9 cellular contexts compared by ENCODE assay signal in genomic region chr14:21990116-21990515, GRCh38.
A peak's percentile ranks its signal among the peaks of the same experiment; 100 is the strongest.
DNase-seq lines count a peak whose midpoint lies in the region; ATAC-seq, FAIRE-seq and TF ChIP-seq lines count a peak whose summit lies in the region.
"Had no signal": no experiment of that assay in that cellular context is flagged by ENCODE, and none has a peak within 500 bp of the region (broad histone marks: within the 10 kb centered on the region; RNA-seq: fewer than 3 reads in every experiment).

No MANE protein-coding gene starts in this region.

- in situ Hi-C loops in KBM-7 (cut with MboI; ENCODE audit: low pct_unique_long_range_greater_than_20kb, low sequenced_read_pairs) = no loop called here

- TF ChIP-seq CTCF in Caco-2 (IDR thresholded peaks at IDR 0.05; ENCODE audit: insufficient read depth in 1 of 2, low read depth in 1 of 2, low read length in 1 of 2, severe bottlenecking in 1 of 2, unreplicated experiment in 1 of 2) (peak; percentile 52 to 58), lower lobe of right lung (IDR thresholded peaks at IDR 0.05) (peak; percentile 35)

- no peak overlapping the region for H3K4me3 ChIP-seq in Caco-2 (ENCODE audit: low read depth, low read length)
- no peak overlapping the region for H3K4me3 ChIP-seq in lower lobe of right lung

- intact Hi-C loops in Caco-2 (cut with micrococcal nuclease; ENCODE audit: unreplicated experiment) (no loop called here), lower lobe of right lung (cut with DNase I) (no loop called here), left ventricle myocardium superior (cut with micrococcal nuclease) (no loop called here)

- H3K4me1 ChIP-seq in Caco-2 (no peaks in the 10 kb centered on the region), lower lobe of right lung (no peaks in the 10 kb centered on the region)

- DNase-seq in Caco-2 (no peak), KBM-7 (peak; percentile 7), lower lobe of right lung (no peak), SIG-M5 treated with dmso at 0.1 percent for 504 hours (lab: John Stamatoyannopoulos, UW; ENCODE audit: unreplicated experiment) (no peak), HTR-8/SVneo (ENCODE audit: insufficient read length, low spot score) (no peak), left ventricle myocardium superior (no peak)
- DNase-seq in activated naive CD8-positive, alpha-beta T cell treated with anti-CD3 and anti-CD28 coated beads, Interleukin-2, amount 10 ng/mL, durations not matched to agents 7 days and 5 days = no peak
- DNase-seq in NK-92 treated with Interleukin-12 subunit alpha and Interleukin-12 subunit beta, amount 100 ng/mL, for 24 hours (lab: John Stamatoyannopoulos, UW) = no peak

- CTCF ChIA-PET in Caco-2 (lab: Charles Lee) = interaction anchor here (1.0 to 1.4 kb wide), 4 partner anchors 12 to 237 kb away, joined by 3 to 7 read pairs (median 4); no protein-coding TSS in a partner anchor

- H3K27ac ChIP-seq in lower lobe of right lung = no peak overlapping the region

- H3K27me3 ChIP-seq in Caco-2 (replicated peaks; ENCODE audit: control insufficient read depth, insufficient read depth, low read length) = no peaks in the 10 kb centered on the region
- H3K27me3 ChIP-seq in lower lobe of right lung (ENCODE audit: low read depth) = no peaks in the 10 kb centered on the region

- no peak overlapping the region for H3K4me3 Mint-ChIP-seq in Caco-2 (ENCODE audit: unreplicated experiment)
- peak overlapping the region; percentile 69 for H3K4me3 Mint-ChIP-seq in activated naive CD8-positive, alpha-beta T cell treated with anti-CD3 and anti-CD28 coated beads, Interleukin-2, amount 10 ng/mL, durations not matched to agents 7 days and 5 days

- POLR2A ChIA-PET in Caco-2 (lab: Charles Lee) = no interaction called here
- POLR2A ChIA-PET in activated naive CD8-positive, alpha-beta T cell treated with anti-CD3 and anti-CD28 coated beads, Interleukin-2, amount 10 ng/mL, durations not matched to agents 7 days and 5 days (lab: Charles Lee) = interaction anchor here (1.0 to 2.1 kb wide), 8 partner anchors 10 to 580 kb away, joined by 3 to 9 read pairs (median 4); no protein-coding TSS in a partner anchor

- H3K27me3 Mint-ChIP-seq in Caco-2 (ENCODE audit: insufficient read depth, unreplicated experiment) = peaks cover 20% of the 10 kb centered on the region
- peaks cover 4% of the 10 kb centered on the region for H3K27me3 Mint-ChIP-seq in activated naive CD8-positive, alpha-beta T cell treated with anti-CD3 and anti-CD28 coated beads, Interleukin-2, amount 10 ng/mL, durations not matched to agents 7 days and 5 days

- ATAC-seq in activated naive CD8-positive, alpha-beta T cell treated with anti-CD3 and anti-CD28 coated beads, Interleukin-2, amount 10 ng/mL, durations not matched to agents 7 days and 5 days (ENCODE audit: low read depth) = peak; percentile 46
- no peak for ATAC-seq in lower lobe of right lung
- no peak for ATAC-seq in left ventricle myocardium superior
- ATAC-seq: sciatic nerve had no signal

- H3K4me1 Mint-ChIP-seq in Caco-2 (ENCODE audit: low read depth, unreplicated experiment) = no peaks in the 10 kb centered on the region
- peaks cover 17% of the 10 kb centered on the region for H3K4me1 Mint-ChIP-seq in activated naive CD8-positive, alpha-beta T cell treated with anti-CD3 and anti-CD28 coated beads, Interleukin-2, amount 10 ng/mL, durations not matched to agents 7 days and 5 days

- H3K36me3 ChIP-seq in Caco-2 (ENCODE audit: control insufficient read depth, insufficient read depth, low read length) = no peaks in the 10 kb centered on the region
- H3K36me3 ChIP-seq in lower lobe of right lung = no peaks in the 10 kb centered on the region

- no peaks in the 10 kb centered on the region for H3K9me3 Mint-ChIP-seq in Caco-2 (ENCODE audit: unreplicated experiment)
- no peaks in the 10 kb centered on the region for H3K9me3 Mint-ChIP-seq in activated naive CD8-positive, alpha-beta T cell treated with anti-CD3 and anti-CD28 coated beads, Interleukin-2, amount 10 ng/mL, durations not matched to agents 7 days and 5 days

- H3K36me3 Mint-ChIP-seq in Caco-2 (ENCODE audit: insufficient read depth, unreplicated experiment) = no peaks in the 10 kb centered on the region
- no peaks in the 10 kb centered on the region for H3K36me3 Mint-ChIP-seq in activated naive CD8-positive, alpha-beta T cell treated with anti-CD3 and anti-CD28 coated beads, Interleukin-2, amount 10 ng/mL, durations not matched to agents 7 days and 5 days

- H3K9me3 ChIP-seq in Caco-2 = no peaks in the 10 kb centered on the region
- no peaks in the 10 kb centered on the region for H3K9me3 ChIP-seq in lower lobe of right lung

- no peak overlapping the region for H3K27ac Mint-ChIP-seq in Caco-2 (ENCODE audit: unreplicated experiment)
- H3K27ac Mint-ChIP-seq in activated naive CD8-positive, alpha-beta T cell treated with anti-CD3 and anti-CD28 coated beads, Interleukin-2, amount 10 ng/mL, durations not matched to agents 7 days and 5 days = peak overlapping the region; percentile 56

- BruUV-seq in Caco-2 (replicated peaks; lab: Mats Ljungman, UMichigan) = no TSS peak

- no peak for FAIRE-seq in HTR-8/SVneo (lab: Jason Lieb, UNC)
